27 cellular contexts compared by ENCODE assay signal in the genomic region with DNA sequence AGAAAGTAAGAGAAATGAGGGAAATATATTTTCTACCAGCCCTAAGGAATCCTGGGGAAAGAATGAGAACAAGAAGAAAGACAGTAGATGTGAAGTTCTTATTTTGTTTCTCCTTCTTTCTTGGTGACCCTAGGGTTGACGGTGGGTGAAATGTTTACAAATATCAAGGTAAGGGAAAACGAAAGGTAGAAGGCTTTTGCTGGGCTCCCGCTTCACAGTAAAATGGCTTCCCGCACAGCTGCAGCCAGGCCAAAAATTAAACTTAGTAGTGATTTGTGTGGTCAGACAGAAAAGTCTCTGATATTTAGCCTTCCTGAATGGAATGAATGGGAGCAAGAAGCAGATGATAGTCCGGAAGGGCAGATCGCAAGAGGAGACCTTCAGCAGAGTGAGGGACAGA.
"Had no signal": no experiment of that assay in that cellular context is flagged by ENCODE, and none has a peak within 500 bp of the region (broad histone marks: within the 10 kb centered on the region; RNA-seq: fewer than 3 reads in every experiment).

No MANE protein-coding gene starts in this region.

- FAIRE-seq: astrocyte had no signal

- H3K9me3 Mint-ChIP-seq: activated CD4-positive, alpha-beta memory T cell treated with anti-CD3 and anti-CD28 coated beads, Interleukin-2, amount 10 ng/mL, durations not matched to agents 7 days and 5 days; activated CD4-positive, alpha-beta T cell treated with anti-CD3 and anti-CD28 coated beads, Interleukin-2, amount 10 ng/mL, durations not matched to agents 7 days and 5 days; activated naive CD4-positive, alpha-beta T cell treated with anti-CD3 and anti-CD28 coated beads for 36 hours; brain had no signal

- H3K27me3 Mint-ChIP-seq: activated CD4-positive, alpha-beta memory T cell treated with anti-CD3 and anti-CD28 coated beads, Interleukin-2, amount 10 ng/mL, durations not matched to agents 7 days and 5 days; activated CD4-positive, alpha-beta T cell treated with anti-CD3 and anti-CD28 coated beads, Interleukin-2, amount 10 ng/mL, durations not matched to agents 7 days and 5 days; activated naive CD8-positive, alpha-beta T cell; activated T-helper 17 cell treated with anti-CD3 and anti-CD28 coated beads, Interleukin-2, amount 50 U/mL, for 72 hours had no signal

- H3K4me3 Mint-ChIP-seq: activated CD4-positive, alpha-beta memory T cell treated with anti-CD3 and anti-CD28 coated beads, Interleukin-2, amount 10 ng/mL, durations not matched to agents 7 days and 5 days; activated CD4-positive, alpha-beta T cell treated with anti-CD3 and anti-CD28 coated beads, Interleukin-2, amount 10 ng/mL, durations not matched to agents 7 days and 5 days; activated naive CD4-positive, alpha-beta T cell treated with anti-CD3 and anti-CD28 coated beads for 36 hours; activated naive CD8-positive, alpha-beta T cell; activated T-helper 17 cell treated with anti-CD3 and anti-CD28 coated beads, Interleukin-2, amount 50 U/mL, for 72 hours; brain had no signal

- H3K27ac ChIP-seq: SK-N-MC, VCaP had no signal

- H3K4me1 Mint-ChIP-seq: activated CD4-positive, alpha-beta memory T cell treated with anti-CD3 and anti-CD28 coated beads, Interleukin-2, amount 10 ng/mL, durations not matched to agents 7 days and 5 days; activated CD4-positive, alpha-beta T cell treated with anti-CD3 and anti-CD28 coated beads, Interleukin-2, amount 10 ng/mL, durations not matched to agents 7 days and 5 days; activated T-helper 17 cell treated with anti-CD3 and anti-CD28 coated beads, Interleukin-2, amount 50 U/mL, for 72 hours; brain had no signal

- H3K36me3 Mint-ChIP-seq: activated naive CD8-positive, alpha-beta T cell; brain had no signal

- H3K27ac Mint-ChIP-seq: activated CD4-positive, alpha-beta memory T cell treated with anti-CD3 and anti-CD28 coated beads, Interleukin-2, amount 10 ng/mL, durations not matched to agents 7 days and 5 days; activated CD4-positive, alpha-beta T cell treated with anti-CD3 and anti-CD28 coated beads, Interleukin-2, amount 10 ng/mL, durations not matched to agents 7 days and 5 days; activated naive CD4-positive, alpha-beta T cell treated with anti-CD3 and anti-CD28 coated beads for 36 hours; activated naive CD8-positive, alpha-beta T cell; activated T-helper 17 cell treated with anti-CD3 and anti-CD28 coated beads, Interleukin-2, amount 50 U/mL, for 72 hours; brain had no signal

- ATAC-seq: activated T-helper 17 cell treated with anti-CD3 and anti-CD28 coated beads, Interleukin-2, amount 50 U/mL, for 72 hours; Panc1; Right ventricle myocardium inferior had no signal

- DNase-seq: activated CD4-positive, alpha-beta memory T cell treated with anti-CD3 and anti-CD28 coated beads, Interleukin-2, amount 10 ng/mL, durations not matched to agents 7 days and 5 days; activated CD4-positive, alpha-beta T cell treated with anti-CD3 and anti-CD28 coated beads, Interleukin-2, amount 10 ng/mL, durations not matched to agents 7 days and 5 days; activated CD4-positive, CD25-positive, alpha-beta regulatory T cell; activated gamma-delta T cell; activated naive CD4-positive, alpha-beta T cell treated with anti-CD3 and anti-CD28 coated beads for 36 hours; activated T-cell treated with anti-CD3 and anti-CD28 coated beads for 4 hours; activated T-cell treated with anti-CD3 and anti-CD28 coated beads, Interleukin-2, amount 50 U/mL, for 48 hours; amygdala; KG1; NCI-H1048; NCI-H146; NCI-H187 treated with DMSO at 0.1 percent for 48 hours; NCI-H2107; NCI-H2171 treated with DMSO at 0.1 percent for 48 hours; NCI-H226; NCI-H526; NCI-H774; RPMI8226; T-helper 1 cell had no signal

- H3K4me3 ChIP-seq: SK-N-MC had no signal
